1 cellular context compared by ENCODE assay signal in the genomic region with DNA sequence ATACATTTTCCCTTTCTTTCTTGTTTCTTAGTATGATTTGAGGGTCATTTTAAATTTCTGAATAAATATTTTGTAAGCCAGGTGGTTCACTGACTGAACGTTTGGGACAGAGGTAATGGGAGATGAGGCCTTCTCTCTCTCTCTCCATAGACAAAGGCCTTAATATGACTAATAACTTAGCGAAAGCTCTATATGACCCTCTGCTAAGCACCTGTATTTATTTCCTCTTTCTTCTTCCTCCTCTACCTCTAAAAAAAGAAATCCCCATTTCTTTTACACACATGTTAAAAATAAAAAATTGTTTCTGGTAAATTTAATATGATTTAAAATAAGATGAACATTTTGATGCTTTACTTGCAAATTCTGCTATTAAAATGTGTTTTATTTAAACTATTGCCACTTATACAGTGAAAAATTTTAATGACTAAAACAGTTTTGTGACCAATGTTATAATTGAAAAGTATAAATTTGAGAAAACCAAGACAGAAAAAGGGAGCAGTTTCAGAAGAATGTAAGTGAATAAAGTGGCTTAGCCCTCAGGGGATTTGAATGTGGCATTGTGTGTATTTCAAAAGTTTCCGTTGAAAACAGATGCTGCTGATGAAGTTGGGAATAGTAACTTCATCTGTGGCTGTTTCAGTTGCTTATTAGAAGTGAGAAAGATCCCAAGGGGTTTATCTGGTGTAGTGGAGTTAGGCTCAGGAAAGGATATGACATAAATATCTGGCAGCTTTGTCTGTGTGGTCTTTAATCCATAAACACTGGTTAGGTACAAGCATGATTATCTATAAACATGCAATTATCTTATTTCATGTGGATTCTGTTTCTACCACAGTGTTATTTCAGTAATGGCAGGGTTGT.
TF ChIP-seq lines count a peak whose summit lies in the region.

No MANE protein-coding gene starts in this region.

TF ChIP-seq in GM23338, 12 proteins besides CTCF, POLR2A, EP300 and RAD21 (continued from another document):
- TF ChIP-seq, protein P1, sequence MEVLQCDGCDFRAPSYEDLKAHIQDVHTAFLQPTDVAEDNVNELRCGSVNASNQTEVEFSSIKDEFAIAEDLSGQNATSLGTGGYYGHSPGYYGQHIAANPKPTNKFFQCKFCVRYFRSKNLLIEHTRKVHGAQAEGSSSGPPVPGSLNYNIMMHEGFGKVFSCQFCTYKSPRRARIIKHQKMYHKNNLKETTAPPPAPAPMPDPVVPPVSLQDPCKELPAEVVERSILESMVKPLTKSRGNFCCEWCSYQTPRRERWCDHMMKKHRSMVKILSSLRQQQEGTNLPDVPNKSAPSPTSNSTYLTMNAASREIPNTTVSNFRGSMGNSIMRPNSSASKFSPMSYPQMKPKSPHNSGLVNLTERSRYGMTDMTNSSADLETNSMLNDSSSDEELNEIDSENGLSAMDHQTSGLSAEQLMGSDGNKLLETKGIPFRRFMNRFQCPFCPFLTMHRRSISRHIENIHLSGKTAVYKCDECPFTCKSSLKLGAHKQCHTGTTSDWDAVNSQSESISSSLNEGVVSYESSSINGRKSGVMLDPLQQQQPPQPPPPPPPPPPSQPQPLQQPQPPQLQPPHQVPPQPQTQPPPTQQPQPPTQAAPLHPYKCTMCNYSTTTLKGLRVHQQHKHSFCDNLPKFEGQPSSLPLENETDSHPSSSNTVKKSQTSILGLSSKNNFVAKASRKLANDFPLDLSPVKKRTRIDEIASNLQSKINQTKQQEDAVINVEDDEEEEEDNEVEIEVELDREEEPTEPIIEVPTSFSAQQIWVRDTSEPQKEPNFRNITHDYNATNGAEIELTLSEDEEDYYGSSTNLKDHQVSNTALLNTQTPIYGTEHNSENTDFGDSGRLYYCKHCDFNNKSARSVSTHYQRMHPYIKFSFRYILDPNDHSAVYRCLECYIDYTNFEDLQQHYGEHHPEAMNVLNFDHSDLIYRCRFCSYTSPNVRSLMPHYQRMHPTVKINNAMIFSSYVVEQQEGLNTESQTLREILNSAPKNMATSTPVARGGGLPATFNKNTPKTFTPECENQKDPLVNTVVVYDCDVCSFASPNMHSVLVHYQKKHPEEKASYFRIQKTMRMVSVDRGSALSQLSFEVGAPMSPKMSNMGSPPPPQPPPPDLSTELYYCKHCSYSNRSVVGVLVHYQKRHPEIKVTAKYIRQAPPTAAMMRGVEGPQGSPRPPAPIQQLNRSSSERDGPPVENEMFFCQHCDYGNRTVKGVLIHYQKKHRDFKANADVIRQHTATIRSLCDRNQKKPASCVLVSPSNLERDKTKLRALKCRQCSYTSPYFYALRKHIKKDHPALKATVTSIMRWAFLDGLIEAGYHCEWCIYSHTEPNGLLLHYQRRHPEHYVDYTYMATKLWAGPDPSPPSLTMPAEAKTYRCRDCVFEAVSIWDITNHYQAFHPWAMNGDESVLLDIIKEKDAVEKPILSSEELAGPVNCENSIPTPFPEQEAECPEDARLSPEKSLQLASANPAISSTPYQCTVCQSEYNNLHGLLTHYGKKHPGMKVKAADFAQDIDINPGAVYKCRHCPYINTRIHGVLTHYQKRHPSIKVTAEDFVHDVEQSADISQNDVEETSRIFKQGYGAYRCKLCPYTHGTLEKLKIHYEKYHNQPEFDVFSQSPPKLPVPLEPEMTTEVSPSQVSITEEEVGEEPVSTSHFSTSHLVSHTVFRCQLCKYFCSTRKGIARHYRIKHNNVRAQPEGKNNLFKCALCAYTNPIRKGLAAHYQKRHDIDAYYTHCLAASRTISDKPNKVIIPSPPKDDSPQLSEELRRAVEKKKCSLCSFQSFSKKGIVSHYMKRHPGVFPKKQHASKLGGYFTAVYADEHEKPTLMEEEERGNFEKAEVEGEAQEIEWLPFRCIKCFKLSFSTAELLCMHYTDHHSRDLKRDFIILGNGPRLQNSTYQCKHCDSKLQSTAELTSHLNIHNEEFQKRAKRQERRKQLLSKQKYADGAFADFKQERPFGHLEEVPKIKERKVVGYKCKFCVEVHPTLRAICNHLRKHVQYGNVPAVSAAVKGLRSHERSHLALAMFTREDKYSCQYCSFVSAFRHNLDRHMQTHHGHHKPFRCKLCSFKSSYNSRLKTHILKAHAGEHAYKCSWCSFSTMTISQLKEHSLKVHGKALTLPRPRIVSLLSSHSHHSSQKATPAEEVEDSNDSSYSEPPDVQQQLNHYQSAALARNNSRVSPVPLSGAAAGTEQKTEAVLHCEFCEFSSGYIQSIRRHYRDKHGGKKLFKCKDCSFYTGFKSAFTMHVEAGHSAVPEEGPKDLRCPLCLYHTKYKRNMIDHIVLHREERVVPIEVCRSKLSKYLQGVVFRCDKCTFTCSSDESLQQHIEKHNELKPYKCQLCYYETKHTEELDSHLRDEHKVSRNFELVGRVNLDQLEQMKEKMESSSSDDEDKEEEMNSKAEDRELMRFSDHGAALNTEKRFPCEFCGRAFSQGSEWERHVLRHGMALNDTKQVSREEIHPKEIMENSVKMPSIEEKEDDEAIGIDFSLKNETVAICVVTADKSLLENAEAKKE (CRISPR knock-in tag; IDR thresholded peaks at IDR 0.05), result no peak
- TF ChIP-seq POLR2AphosphoS5 (IDR thresholded peaks at IDR 0.05; ENCODE audit: low read depth), result no peak
- no peak for TF ChIP-seq JUNB (IDR thresholded peaks at IDR 0.05; ENCODE audit: unreplicated experiment)
- TF ChIP-seq EZH2 (IDR thresholded peaks at IDR 0.05; ENCODE audit: low read depth, unreplicated experiment), result no peak
- TF ChIP-seq CREB1 (CRISPR knock-in tag; IDR thresholded peaks at IDR 0.05; ENCODE audit: low read depth), result no peak
- TF ChIP-seq ZNF114 (CRISPR knock-in tag; IDR thresholded peaks at IDR 0.05), result no peak
- TF ChIP-seq STAT1 (IDR thresholded peaks at IDR 0.05; ENCODE audit: unreplicated experiment), result no peak
